ENCODE assay signal across 9 cellular contexts in genomic region chr4:27084685-27085356, GRCh38.
DNase-seq lines count a peak whose midpoint lies in the region; ATAC-seq and TF ChIP-seq lines count a peak whose summit lies in the region.
"Had no signal": no experiment of that assay in that cellular context is flagged by ENCODE, and none has a peak within 500 bp of the region (broad histone marks: within the 10 kb centered on the region; RNA-seq: fewer than 3 reads in every experiment).

No MANE protein-coding gene starts in this region.

- H3K4me1 ChIP-seq in upper lobe of right lung, result peaks cover 12% of the 10 kb centered on the region

- H3K36me3 ChIP-seq in upper lobe of right lung, result no peaks in the 10 kb centered on the region

- no peaks in the 10 kb centered on the region for H3K9me3 ChIP-seq in upper lobe of right lung

- no peak overlapping the region for H3K27ac Mint-ChIP-seq in mesothelial cell of epicardium
- H3K27ac Mint-ChIP-seq: T-helper 1 cell treated with Interleukin-12 subunit alpha and Interleukin-12 subunit beta and Interleukin-4 antibody, amounts not matched to agents 30 μg/mL and 1 μg/mL, for 36 hours had no signal

- peaks cover 47% of the 10 kb centered on the region for H3K27me3 Mint-ChIP-seq in mesothelial cell of epicardium (ENCODE audit: low read depth)

- intact Hi-C loops in upper lobe of right lung (cut with DNase I), result no loop called here

- no peaks in the 10 kb centered on the region for H3K36me3 Mint-ChIP-seq in mesothelial cell of epicardium

- DNase-seq in NCI-H1417 (lab: John Stamatoyannopoulos, UW), result peak in 2 of 3 experiments; percentile 69 to 78
- DNase-seq in NCI-H1417 treated with DMSO at 0.1 percent for 48 hours (lab: John Stamatoyannopoulos, UW), result no peak
- peak; percentile 68 for DNase-seq in NCI-H82 (lab: John Stamatoyannopoulos, UW)
- peak; percentile 82 for DNase-seq in ecto neural progenitor cell (ENCODE audit: low spot score)
- peak in 1 of 2 experiments; percentile 64 for DNase-seq in mesothelial cell of epicardium (ENCODE audit: low spot score in 2 of 2, unreplicated experiment in 2 of 2)
- DNase-seq in upper lobe of right lung, result peak; percentile 69
- DNase-seq in DMS79 (lab: John Stamatoyannopoulos, UW), result no peak
- no peak for DNase-seq in T-helper 2 cell

- peaks cover 15% of the 10 kb centered on the region for H3K4me1 Mint-ChIP-seq in mesothelial cell of epicardium

- no peak overlapping the region for H3K27ac ChIP-seq in upper lobe of right lung

- H3K4me3 Mint-ChIP-seq in mesothelial cell of epicardium, result peak overlapping the region; percentile 65
- H3K4me3 Mint-ChIP-seq: T-helper 1 cell treated with Interleukin-12 subunit alpha and Interleukin-12 subunit beta and Interleukin-4 antibody, amounts not matched to agents 30 μg/mL and 1 μg/mL, for 36 hours had no signal

- H3K4me3 ChIP-seq in upper lobe of right lung, result peak overlapping the region; percentile 15

- TF ChIP-seq CTCF in mesothelial cell of epicardium (IDR thresholded peaks at IDR 0.05; ENCODE audit: unreplicated experiment) (no peak), upper lobe of right lung (IDR thresholded peaks at IDR 0.05) (peak; percentile 18)

- H3K9me3 Mint-ChIP-seq in mesothelial cell of epicardium, result no peaks in the 10 kb centered on the region
- H3K9me3 Mint-ChIP-seq: T-helper 1 cell treated with Interleukin-12 subunit alpha and Interleukin-12 subunit beta and Interleukin-4 antibody, amounts not matched to agents 30 μg/mL and 1 μg/mL, for 36 hours had no signal

- peak; percentile 34 for ATAC-seq in upper lobe of right lung

- peaks cover 35% of the 10 kb centered on the region for H3K27me3 ChIP-seq in upper lobe of right lung

Comparison
In these comparisons a context has a peak if more than half of its experiments do, and no peak if none do; other contexts are left out.
1. DNase-seq: peak in NCI-H1417 (2 of 3), NCI-H82 (single experiment), ecto neural progenitor cell (single experiment) and upper lobe of right lung (single experiment); none in NCI-H1417 treated with DMSO at 0.1 percent for 48 hours (single experiment), DMS79 (single experiment) and T-helper 2 cell (0 of 5).